ENCODE assay signal across 1 cellular context in genomic region chr1:216246577-216246976, GRCh38.
TF ChIP-seq lines count a peak whose summit lies in the region.

No MANE protein-coding gene starts in this region.

TF ChIP-seq in H1, 55 proteins besides CTCF, POLR2A, EP300 and RAD21:
- TF ChIP-seq PHF8 (conservative IDR thresholded peaks at IDR 0.05; ENCODE audit: low read depth, low read length) (no peak), SP2 (IDR thresholded peaks at IDR 0.05; ENCODE audit: low read length) (no peak), TCF12 (IDR thresholded peaks at IDR 0.05; ENCODE audit: low read depth, low read length) (no peak), TAF7 (optimal IDR thresholded peaks at IDR 0.05; ENCODE audit: borderline replicate concordance, low read depth, low read length) (no peak), HDAC2 (IDR thresholded peaks at IDR 0.05; ENCODE audit: borderline replicate concordance in 1 of 2, low read depth in 2 of 2, low read length in 2 of 2) (no peak), RFX5 (IDR thresholded peaks at IDR 0.05; ENCODE audit: borderline replicate concordance, low read depth, low read length) (no peak), SAP30 (IDR thresholded peaks at IDR 0.05; ENCODE audit: insufficient read depth, insufficient replicate concordance, low read length) (no peak), SIX5 (IDR thresholded peaks at IDR 0.05; ENCODE audit: low read depth, low read length) (no peak), ZNF274 (IDR thresholded peaks at IDR 0.05; ENCODE audit: borderline replicate concordance, extremely low read depth, low read length) (no peak), NRF1 (IDR thresholded peaks at IDR 0.05; ENCODE audit: low read depth, low read length) (no peak), NANOG (IDR thresholded peaks at IDR 0.05; ENCODE audit: insufficient read depth, low read depth, low read length, poor library complexity, severe bottlenecking) (no peak), RXRA (IDR thresholded peaks at IDR 0.05; ENCODE audit: insufficient read depth, low read depth, low read length) (no peak), SRF (IDR thresholded peaks at IDR 0.05; ENCODE audit: low read depth, low read length) (no peak), CREB1 (IDR thresholded peaks at IDR 0.05) (no peak), TBP (IDR thresholded peaks at IDR 0.05; ENCODE audit: low read depth, low read length) (no peak), KDM1A (IDR thresholded peaks at IDR 0.05; ENCODE audit: borderline replicate concordance, low read length) (no peak), CHD1 (IDR thresholded peaks at IDR 0.05; ENCODE audit: low read depth, low read length) (no peak)
TF ChIP-seq in H1: peak in this region for 0.
